ENCODE assay signal across 1 cellular context in the genomic region with DNA sequence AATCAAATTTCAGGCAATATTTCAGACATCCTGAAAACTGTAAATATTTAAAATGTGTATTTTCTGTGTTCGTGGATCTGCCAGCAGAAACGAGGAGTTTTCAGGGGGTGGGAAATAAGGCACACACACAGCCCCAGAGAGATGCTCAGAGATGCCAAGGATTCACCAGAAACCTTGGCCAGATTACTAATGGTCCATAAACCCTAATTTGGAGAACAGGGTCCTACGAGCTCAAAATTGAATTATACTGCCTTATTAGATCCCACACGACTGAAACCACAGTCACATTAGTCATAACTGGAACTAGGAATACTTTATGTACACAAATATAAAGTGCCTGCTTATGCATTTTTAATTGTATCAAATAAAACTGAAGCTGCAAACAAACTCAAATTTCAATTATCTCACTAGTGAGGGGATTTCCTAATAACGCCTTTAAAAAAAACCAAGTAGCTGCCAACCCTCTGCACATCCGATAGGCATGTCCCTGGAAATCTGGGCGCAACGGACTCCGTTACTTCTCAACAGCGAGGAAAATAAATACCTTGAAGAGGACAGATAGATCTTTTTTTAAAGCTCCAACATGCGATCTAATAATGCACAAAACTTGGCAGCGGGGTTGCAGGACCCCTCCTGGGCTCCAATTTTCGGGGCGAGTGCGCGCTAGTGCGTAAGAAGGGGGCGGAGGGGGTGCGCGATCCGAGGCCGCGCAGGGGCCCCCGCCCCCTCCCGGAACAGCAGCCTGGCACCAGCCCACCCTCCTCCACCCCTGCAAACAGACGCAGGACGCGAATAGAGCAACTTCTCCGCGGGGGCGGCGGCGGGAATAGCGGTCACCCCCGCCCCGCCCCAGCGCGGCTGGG.
A peak's percentile ranks its signal among the peaks of the same experiment; 100 is the strongest.
TF ChIP-seq lines count a peak whose summit lies in the region.

No MANE protein-coding gene starts in this region.

TF ChIP-seq in HepG2, 621 proteins besides CTCF, POLR2A, EP300 and RAD21 (continued from another document and continues in another):
- TF ChIP-seq ISL2 (CRISPR knock-in tag; IDR thresholded peaks at IDR 0.05) (0 out of 2 replicates have a peak, but pooled peaks have one; percentile 29), SRSF1 (optimal IDR thresholded peaks at IDR 0.05; ENCODE audit: low read depth, low read length) (peak; percentile 94), ZNF83 (CRISPR knock-in tag; IDR thresholded peaks at IDR 0.05; ENCODE audit: borderline replicate concordance) (no peak), HNRNPK (IDR thresholded peaks at IDR 0.05; ENCODE audit: low read depth, low read length, poor library complexity, severe bottlenecking) (peak; percentile 6), YEATS2 (CRISPR knock-in tag; IDR thresholded peaks at IDR 0.05; ENCODE audit: borderline replicate concordance) (0 out of 2 replicates have a peak, but pooled peaks have one; percentile 32), ZNF781 (CRISPR knock-in tag; IDR thresholded peaks at IDR 0.05; ENCODE audit: borderline replicate concordance, not compliant biosample characterization) (no peak), ZNF746 (CRISPR knock-in tag; IDR thresholded peaks at IDR 0.05) (0 out of 2 replicates have a peak, but pooled peaks have one; percentile 54), KDM5A (IDR thresholded peaks at IDR 0.05; ENCODE audit: borderline replicate concordance, low read length) (peak; percentile 8; the same call in 1 of the 2 replicates), SUZ12 (IDR thresholded peaks at IDR 0.05; ENCODE audit: low read depth, low read length) (no peak), ATF1 (CRISPR knock-in tag; IDR thresholded peaks at IDR 0.05) (no peak), KDM2A (CRISPR knock-in tag; IDR thresholded peaks at IDR 0.05; ENCODE audit: borderline replicate concordance, low read depth) (peak; percentile 34; the same call in 1 of the 2 replicates), ZNF354B (CRISPR knock-in tag; IDR thresholded peaks at IDR 0.05) (0 out of 2 replicates have a peak, but pooled peaks have one; percentile 9), KMT2B (CRISPR knock-in tag; IDR thresholded peaks at IDR 0.05) (peak; percentile 35; the same call in 1 of the 2 replicates), ZBTB42 (CRISPR knock-in tag; IDR thresholded peaks at IDR 0.05) (no peak), ZFYVE20 (CRISPR knock-in tag; IDR thresholded peaks at IDR 0.05; ENCODE audit: borderline replicate concordance, low read depth) (no peak), RXRB (CRISPR knock-in tag; IDR thresholded peaks at IDR 0.05; ENCODE audit: borderline replicate concordance) (peak; percentile 43; the same call in 1 of the 2 replicates), GABPB1 (CRISPR knock-in tag; IDR thresholded peaks at IDR 0.05) (peak; percentile 41; the same call in 1 of the 2 replicates), STAG1 (CRISPR knock-in tag; IDR thresholded peaks at IDR 0.05) (peak; percentile 17), ZSCAN21 (CRISPR knock-in tag; IDR thresholded peaks at IDR 0.05; ENCODE audit: borderline replicate concordance) (0 out of 2 replicates have a peak, but pooled peaks have one; percentile 25), HDAC2 (CRISPR knock-in tag; IDR thresholded peaks at IDR 0.05) (peak; percentile 42), ZBTB7A (CRISPR knock-in tag; IDR thresholded peaks at IDR 0.05) (peak; percentile 46; the same call in 1 of the 2 replicates), NR2F1 (CRISPR knock-in tag; IDR thresholded peaks at IDR 0.05) (no peak), TOPORS (CRISPR knock-in tag; IDR thresholded peaks at IDR 0.05) (0 out of 2 replicates have a peak, but pooled peaks have one; percentile 23), MAFF (IDR thresholded peaks at IDR 0.05; ENCODE audit: low read depth, low read length) (no peak)
- TF ChIP-seq, protein P1, sequence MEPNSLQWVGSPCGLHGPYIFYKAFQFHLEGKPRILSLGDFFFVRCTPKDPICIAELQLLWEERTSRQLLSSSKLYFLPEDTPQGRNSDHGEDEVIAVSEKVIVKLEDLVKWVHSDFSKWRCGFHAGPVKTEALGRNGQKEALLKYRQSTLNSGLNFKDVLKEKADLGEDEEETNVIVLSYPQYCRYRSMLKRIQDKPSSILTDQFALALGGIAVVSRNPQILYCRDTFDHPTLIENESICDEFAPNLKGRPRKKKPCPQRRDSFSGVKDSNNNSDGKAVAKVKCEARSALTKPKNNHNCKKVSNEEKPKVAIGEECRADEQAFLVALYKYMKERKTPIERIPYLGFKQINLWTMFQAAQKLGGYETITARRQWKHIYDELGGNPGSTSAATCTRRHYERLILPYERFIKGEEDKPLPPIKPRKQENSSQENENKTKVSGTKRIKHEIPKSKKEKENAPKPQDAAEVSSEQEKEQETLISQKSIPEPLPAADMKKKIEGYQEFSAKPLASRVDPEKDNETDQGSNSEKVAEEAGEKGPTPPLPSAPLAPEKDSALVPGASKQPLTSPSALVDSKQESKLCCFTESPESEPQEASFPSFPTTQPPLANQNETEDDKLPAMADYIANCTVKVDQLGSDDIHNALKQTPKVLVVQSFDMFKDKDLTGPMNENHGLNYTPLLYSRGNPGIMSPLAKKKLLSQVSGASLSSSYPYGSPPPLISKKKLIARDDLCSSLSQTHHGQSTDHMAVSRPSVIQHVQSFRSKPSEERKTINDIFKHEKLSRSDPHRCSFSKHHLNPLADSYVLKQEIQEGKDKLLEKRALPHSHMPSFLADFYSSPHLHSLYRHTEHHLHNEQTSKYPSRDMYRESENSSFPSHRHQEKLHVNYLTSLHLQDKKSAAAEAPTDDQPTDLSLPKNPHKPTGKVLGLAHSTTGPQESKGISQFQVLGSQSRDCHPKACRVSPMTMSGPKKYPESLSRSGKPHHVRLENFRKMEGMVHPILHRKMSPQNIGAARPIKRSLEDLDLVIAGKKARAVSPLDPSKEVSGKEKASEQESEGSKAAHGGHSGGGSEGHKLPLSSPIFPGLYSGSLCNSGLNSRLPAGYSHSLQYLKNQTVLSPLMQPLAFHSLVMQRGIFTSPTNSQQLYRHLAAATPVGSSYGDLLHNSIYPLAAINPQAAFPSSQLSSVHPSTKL (CRISPR knock-in tag; IDR thresholded peaks at IDR 0.05) = peak; percentile 51; the same call in 1 of the 2 replicates
- TF ChIP-seq, protein P2, sequence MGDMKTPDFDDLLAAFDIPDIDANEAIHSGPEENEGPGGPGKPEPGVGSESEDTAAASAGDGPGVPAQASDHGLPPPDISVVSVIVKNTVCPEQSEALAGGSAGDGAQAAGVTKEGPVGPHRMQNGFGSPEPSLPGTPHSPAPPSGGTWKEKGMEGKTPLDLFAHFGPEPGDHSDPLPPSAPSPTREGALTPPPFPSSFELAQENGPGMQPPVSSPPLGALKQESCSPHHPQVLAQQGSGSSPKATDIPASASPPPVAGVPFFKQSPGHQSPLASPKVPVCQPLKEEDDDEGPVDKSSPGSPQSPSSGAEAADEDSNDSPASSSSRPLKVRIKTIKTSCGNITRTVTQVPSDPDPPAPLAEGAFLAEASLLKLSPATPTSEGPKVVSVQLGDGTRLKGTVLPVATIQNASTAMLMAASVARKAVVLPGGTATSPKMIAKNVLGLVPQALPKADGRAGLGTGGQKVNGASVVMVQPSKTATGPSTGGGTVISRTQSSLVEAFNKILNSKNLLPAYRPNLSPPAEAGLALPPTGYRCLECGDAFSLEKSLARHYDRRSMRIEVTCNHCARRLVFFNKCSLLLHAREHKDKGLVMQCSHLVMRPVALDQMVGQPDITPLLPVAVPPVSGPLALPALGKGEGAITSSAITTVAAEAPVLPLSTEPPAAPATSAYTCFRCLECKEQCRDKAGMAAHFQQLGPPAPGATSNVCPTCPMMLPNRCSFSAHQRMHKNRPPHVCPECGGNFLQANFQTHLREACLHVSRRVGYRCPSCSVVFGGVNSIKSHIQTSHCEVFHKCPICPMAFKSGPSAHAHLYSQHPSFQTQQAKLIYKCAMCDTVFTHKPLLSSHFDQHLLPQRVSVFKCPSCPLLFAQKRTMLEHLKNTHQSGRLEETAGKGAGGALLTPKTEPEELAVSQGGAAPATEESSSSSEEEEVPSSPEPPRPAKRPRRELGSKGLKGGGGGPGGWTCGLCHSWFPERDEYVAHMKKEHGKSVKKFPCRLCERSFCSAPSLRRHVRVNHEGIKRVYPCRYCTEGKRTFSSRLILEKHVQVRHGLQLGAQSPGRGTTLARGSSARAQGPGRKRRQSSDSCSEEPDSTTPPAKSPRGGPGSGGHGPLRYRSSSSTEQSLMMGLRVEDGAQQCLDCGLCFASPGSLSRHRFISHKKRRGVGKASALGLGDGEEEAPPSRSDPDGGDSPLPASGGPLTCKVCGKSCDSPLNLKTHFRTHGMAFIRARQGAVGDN (CRISPR knock-in tag; IDR thresholded peaks at IDR 0.05) = peak; percentile 40
- TF ChIP-seq, protein P3, sequence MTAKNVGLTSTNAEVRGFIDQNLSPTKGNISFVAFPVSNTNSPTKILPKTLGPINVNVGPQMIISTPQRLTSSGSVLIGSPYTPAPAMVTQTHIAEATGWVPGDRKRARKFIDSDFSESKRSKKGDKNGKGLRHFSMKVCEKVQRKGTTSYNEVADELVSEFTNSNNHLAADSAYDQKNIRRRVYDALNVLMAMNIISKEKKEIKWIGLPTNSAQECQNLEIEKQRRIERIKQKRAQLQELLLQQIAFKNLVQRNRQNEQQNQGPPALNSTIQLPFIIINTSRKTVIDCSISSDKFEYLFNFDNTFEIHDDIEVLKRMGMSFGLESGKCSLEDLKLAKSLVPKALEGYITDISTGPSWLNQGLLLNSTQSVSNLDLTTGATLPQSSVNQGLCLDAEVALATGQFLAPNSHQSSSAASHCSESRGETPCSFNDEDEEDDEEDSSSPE (CRISPR knock-in tag; IDR thresholded peaks at IDR 0.05) = 0 out of 2 replicates have a peak, but pooled peaks have one; percentile 19
- TF ChIP-seq, protein P4, sequence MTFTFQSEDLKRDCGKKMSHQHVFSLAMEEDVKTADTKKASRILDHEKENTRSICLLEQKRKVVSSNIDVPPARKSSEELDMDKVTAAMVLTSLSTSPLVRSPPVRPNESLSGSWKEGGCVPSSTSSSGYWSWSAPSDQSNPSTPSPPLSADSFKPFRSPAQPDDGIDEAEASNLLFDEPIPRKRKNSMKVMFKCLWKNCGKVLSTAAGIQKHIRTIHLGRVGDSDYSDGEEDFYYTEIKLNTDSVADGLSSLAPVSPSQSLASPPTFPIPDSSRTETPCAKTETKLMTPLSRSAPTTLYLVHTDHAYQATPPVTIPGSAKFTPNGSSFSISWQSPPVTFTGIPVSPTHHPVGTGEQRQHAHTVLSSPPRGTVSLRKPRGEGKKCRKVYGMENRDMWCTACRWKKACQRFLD (CRISPR knock-in tag; IDR thresholded peaks at IDR 0.05; ENCODE audit: borderline replicate concordance) = no peak
- TF ChIP-seq, protein P5, sequence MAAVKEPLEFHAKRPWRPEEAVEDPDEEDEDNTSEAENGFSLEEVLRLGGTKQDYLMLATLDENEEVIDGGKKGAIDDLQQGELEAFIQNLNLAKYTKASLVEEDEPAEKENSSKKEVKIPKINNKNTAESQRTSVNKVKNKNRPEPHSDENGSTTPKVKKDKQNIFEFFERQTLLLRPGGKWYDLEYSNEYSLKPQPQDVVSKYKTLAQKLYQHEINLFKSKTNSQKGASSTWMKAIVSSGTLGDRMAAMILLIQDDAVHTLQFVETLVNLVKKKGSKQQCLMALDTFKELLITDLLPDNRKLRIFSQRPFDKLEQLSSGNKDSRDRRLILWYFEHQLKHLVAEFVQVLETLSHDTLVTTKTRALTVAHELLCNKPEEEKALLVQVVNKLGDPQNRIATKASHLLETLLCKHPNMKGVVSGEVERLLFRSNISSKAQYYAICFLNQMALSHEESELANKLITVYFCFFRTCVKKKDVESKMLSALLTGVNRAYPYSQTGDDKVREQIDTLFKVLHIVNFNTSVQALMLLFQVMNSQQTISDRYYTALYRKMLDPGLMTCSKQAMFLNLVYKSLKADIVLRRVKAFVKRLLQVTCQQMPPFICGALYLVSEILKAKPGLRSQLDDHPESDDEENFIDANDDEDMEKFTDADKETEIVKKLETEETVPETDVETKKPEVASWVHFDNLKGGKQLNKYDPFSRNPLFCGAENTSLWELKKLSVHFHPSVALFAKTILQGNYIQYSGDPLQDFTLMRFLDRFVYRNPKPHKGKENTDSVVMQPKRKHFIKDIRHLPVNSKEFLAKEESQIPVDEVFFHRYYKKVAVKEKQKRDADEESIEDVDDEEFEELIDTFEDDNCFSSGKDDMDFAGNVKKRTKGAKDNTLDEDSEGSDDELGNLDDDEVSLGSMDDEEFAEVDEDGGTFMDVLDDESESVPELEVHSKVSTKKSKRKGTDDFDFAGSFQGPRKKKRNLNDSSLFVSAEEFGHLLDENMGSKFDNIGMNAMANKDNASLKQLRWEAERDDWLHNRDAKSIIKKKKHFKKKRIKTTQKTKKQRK (IDR thresholded peaks at IDR 0.05; ENCODE audit: low read length) = no peak
- TF ChIP-seq, protein P6, sequence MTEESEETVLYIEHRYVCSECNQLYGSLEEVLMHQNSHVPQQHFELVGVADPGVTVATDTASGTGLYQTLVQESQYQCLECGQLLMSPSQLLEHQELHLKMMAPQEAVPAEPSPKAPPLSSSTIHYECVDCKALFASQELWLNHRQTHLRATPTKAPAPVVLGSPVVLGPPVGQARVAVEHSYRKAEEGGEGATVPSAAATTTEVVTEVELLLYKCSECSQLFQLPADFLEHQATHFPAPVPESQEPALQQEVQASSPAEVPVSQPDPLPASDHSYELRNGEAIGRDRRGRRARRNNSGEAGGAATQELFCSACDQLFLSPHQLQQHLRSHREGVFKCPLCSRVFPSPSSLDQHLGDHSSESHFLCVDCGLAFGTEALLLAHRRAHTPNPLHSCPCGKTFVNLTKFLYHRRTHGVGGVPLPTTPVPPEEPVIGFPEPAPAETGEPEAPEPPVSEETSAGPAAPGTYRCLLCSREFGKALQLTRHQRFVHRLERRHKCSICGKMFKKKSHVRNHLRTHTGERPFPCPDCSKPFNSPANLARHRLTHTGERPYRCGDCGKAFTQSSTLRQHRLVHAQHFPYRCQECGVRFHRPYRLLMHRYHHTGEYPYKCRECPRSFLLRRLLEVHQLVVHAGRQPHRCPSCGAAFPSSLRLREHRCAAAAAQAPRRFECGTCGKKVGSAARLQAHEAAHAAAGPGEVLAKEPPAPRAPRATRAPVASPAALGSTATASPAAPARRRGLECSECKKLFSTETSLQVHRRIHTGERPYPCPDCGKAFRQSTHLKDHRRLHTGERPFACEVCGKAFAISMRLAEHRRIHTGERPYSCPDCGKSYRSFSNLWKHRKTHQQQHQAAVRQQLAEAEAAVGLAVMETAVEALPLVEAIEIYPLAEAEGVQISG (CRISPR knock-in tag; IDR thresholded peaks at IDR 0.05) = no peak; the same call in 1 of the 2 replicates
- TF ChIP-seq, protein P7, sequence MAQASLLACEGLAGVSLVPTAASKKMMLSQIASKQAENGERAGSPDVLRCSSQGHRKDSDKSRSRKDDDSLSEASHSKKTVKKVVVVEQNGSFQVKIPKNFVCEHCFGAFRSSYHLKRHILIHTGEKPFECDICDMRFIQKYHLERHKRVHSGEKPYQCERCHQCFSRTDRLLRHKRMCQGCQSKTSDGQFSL (CRISPR knock-in tag; IDR thresholded peaks at IDR 0.05) = peak; percentile 71; the same call in 1 of the 2 replicates
- TF ChIP-seq, protein P8, sequence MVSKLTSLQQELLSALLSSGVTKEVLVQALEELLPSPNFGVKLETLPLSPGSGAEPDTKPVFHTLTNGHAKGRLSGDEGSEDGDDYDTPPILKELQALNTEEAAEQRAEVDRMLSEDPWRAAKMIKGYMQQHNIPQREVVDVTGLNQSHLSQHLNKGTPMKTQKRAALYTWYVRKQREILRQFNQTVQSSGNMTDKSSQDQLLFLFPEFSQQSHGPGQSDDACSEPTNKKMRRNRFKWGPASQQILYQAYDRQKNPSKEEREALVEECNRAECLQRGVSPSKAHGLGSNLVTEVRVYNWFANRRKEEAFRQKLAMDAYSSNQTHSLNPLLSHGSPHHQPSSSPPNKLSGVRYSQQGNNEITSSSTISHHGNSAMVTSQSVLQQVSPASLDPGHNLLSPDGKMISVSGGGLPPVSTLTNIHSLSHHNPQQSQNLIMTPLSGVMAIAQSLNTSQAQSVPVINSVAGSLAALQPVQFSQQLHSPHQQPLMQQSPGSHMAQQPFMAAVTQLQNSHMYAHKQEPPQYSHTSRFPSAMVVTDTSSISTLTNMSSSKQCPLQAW (CRISPR knock-in tag; IDR thresholded peaks at IDR 0.05) = 0 out of 2 replicates have a peak, but pooled peaks have one; percentile 18
- TF ChIP-seq, protein P9, sequence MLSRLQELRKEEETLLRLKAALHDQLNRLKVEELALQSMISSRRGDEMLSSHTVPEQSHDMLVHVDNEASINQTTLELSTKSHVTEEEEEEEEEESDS (CRISPR knock-in tag; IDR thresholded peaks at IDR 0.05; ENCODE audit: borderline replicate concordance) = 0 out of 2 replicates have a peak, but pooled peaks have one; percentile 18
